ENCODE assay signal across 9 cellular contexts in the genomic region with DNA sequence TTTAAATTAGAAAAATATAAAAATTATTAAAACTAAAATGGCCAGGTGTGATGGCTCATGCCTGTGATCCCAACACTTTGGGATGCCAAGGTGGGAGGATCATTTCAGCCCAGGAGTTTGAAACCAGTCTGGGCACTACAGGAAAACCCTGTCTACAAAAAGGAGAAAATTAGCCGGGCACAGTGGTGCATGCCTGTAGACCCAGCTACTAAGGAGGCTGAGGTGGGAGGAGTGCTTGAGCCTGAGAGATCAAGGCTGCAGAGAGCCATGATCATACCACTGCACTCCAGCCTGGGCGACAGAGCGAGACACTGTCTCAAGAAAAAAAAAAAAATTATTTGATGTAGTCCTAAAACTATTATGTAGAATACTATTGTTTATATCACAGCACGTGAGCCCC. TPM values are rescaled to one million over a fixed set of nuclear protein-coding genes. Genes with fewer than 3 reads are reported as not detected.
DNase-seq lines count a peak whose midpoint lies in the region; ATAC-seq, FAIRE-seq and TF ChIP-seq lines count a peak whose summit lies in the region.
"Not testable (repeated sequence)": the region's sequence is repeated elsewhere in the genome, so short reads cannot be mapped to it uniquely, and the experiment has no call there.
"Had no signal": no experiment of that assay in that cellular context is flagged by ENCODE, and none has a peak within 500 bp of the region (broad histone marks: within the 10 kb centered on the region; RNA-seq: fewer than 3 reads in every experiment).

No MANE protein-coding gene starts in this region.

- H3K27ac ChIP-seq in H9 (ENCODE audit: insufficient read length, low read depth, low read length); endodermal cell (ENCODE audit: low read depth, low read length); kidney (ENCODE audit: low read depth in 2 of 2, low read length in 2 of 2): not testable (repeated sequence)

- not testable (repeated sequence) for H2BK120ac ChIP-seq in H9 (ENCODE audit: low read depth, low read length, poor library complexity, severe bottlenecking)

- not testable (repeated sequence) for H3K4me3 Mint-ChIP-seq in H9; WTC11; endodermal cell; natural killer cell treated with Interleukin-12 subunit alpha and Interleukin-12 subunit beta and Interleukin-15 and Interleukin-18, amount 100 ng/mL, for 72 hours; type B pancreatic cell

- H4K20me1 ChIP-seq in H9 (ENCODE audit: control insufficient read depth, insufficient read depth, insufficient read length), result not testable (repeated sequence)

- H3K4ac ChIP-seq in H9 (ENCODE audit: low read depth, low read length), result not testable (repeated sequence)

- not testable (repeated sequence) for H4K5ac ChIP-seq in H9 (ENCODE audit: insufficient read length, low read depth, low read length)

- not testable (repeated sequence) for H4K8ac ChIP-seq in H9 (replicated peaks; ENCODE audit: insufficient read length, low read depth, low read length)

- DNase-seq in H9 (peak; percentile 10), WTC11 (ENCODE audit: low spot score) (peak; percentile 10), endodermal cell (peak; percentile 24), kidney (peak; percentile 50), type B pancreatic cell (ENCODE audit: extremely low spot score, unreplicated experiment) (peak; percentile 66)
- peak; percentile 48 for DNase-seq in activated CD8-positive, alpha-beta memory T cell treated with anti-CD3 and anti-CD28 coated beads, Interleukin-2, amount 50 U/mL, for 48 hours
- peak; percentile 56 for DNase-seq in natural killer cell treated with Interleukin-12 subunit alpha and Interleukin-12 subunit beta and Interleukin-15 and Interleukin-18, amount 100 ng/mL, for 72 hours (ENCODE audit: low spot score)

- not testable (repeated sequence) for H3K4me2 ChIP-seq in H9 (ENCODE audit: insufficient read depth, insufficient read length, low read length)

- not testable (repeated sequence) for H2BK15ac ChIP-seq in H9 (ENCODE audit: low read depth, low read length)

- FAIRE-seq in kidney (lab: Jason Lieb, UNC), result not testable (repeated sequence)

- H3K9me3 Mint-ChIP-seq in H9; WTC11; endodermal cell; natural killer cell treated with Interleukin-12 subunit alpha and Interleukin-12 subunit beta and Interleukin-15 and Interleukin-18, amount 100 ng/mL, for 72 hours; type B pancreatic cell: not testable (repeated sequence)

- H3K56ac ChIP-seq in H9 (ENCODE audit: insufficient read length, low read depth, low read length), result not testable (repeated sequence)

- not testable (repeated sequence) for ATAC-seq in WTC11; natural killer cell treated with Interleukin-12 subunit alpha and Interleukin-12 subunit beta and Interleukin-15 and Interleukin-18, amount 100 ng/mL, for 72 hours

- not testable (repeated sequence) for H3K36me3 Mint-ChIP-seq in H9 (ENCODE audit: insufficient read depth in 1 of 3, low read depth in 3 of 3); WTC11; endodermal cell (ENCODE audit: low read depth); natural killer cell treated with Interleukin-12 subunit alpha and Interleukin-12 subunit beta and Interleukin-15 and Interleukin-18, amount 100 ng/mL, for 72 hours; type B pancreatic cell

- not testable (repeated sequence) for H3K9ac ChIP-seq in H9 (ENCODE audit: extremely low read depth, insufficient read length, low read length); endodermal cell (ENCODE audit: extremely low read depth, low read length, poor library complexity, severe bottlenecking); kidney (ENCODE audit: low read length in 2 of 2)

- CTCF ChIA-PET in WTC11 (lab: Charles Lee), result interaction anchor here (1.0 to 5.9 kb wide), 3 partner anchors 11 to 15 kb away, joined by 3 to 56 read pairs (median 8); no protein-coding TSS in a partner anchor

- not testable (repeated sequence) for H2BK20ac ChIP-seq in H9 (ENCODE audit: low read depth, low read length, poor library complexity, severe bottlenecking)

- H2BK5ac ChIP-seq in H9 (ENCODE audit: insufficient read length, low read length), result not testable (repeated sequence)

- not testable (repeated sequence) for H3K79me1 ChIP-seq in H9 (ENCODE audit: insufficient read depth, low read depth, low read length, poor library complexity, severe bottlenecking)

- H3K4me3 ChIP-seq in endodermal cell (ENCODE audit: low read length); kidney (ENCODE audit: low read length in 2 of 2): not testable (repeated sequence)

- POLR2A ChIA-PET in WTC11 (lab: Charles Lee), result not testable (repeated sequence)

- H3K4me1 ChIP-seq in H9 (ENCODE audit: insufficient read depth, low read length); endodermal cell (ENCODE audit: control insufficient read depth, insufficient read depth, low read length): not testable (repeated sequence)
- H3K4me1 ChIP-seq in kidney (ENCODE audit: control insufficient read depth in 1 of 2, insufficient read depth in 1 of 2, low read depth in 1 of 2, low read length in 2 of 2), result peaks cover 7 to 13% of the 10 kb centered on the region in 2 donors

- peaks cover 31% of the 10 kb centered on the region for H3K36me3 ChIP-seq in endodermal cell (ENCODE audit: control insufficient read depth, insufficient read depth, low read length)
- H3K36me3 ChIP-seq in kidney (ENCODE audit: control insufficient read depth in 1 of 2, insufficient read depth in 2 of 2, low read length in 2 of 2), result peaks cover 22% of the 10 kb centered on the region in 2 donors

- H3K27me3 Mint-ChIP-seq in H9 (ENCODE audit: low read depth); WTC11 (ENCODE audit: low read depth); endodermal cell (ENCODE audit: insufficient read depth); natural killer cell treated with Interleukin-12 subunit alpha and Interleukin-12 subunit beta and Interleukin-15 and Interleukin-18, amount 100 ng/mL, for 72 hours; type B pancreatic cell: not testable (repeated sequence)

- not testable (repeated sequence) for H2AFZ ChIP-seq in H9 (ENCODE audit: low read length)

- intact Hi-C loops in kidney (cut with DNase I), result not testable (repeated sequence)

- not testable (repeated sequence) for H3T11ph ChIP-seq in H9 (ENCODE audit: low read length)

- H2AK5ac ChIP-seq in H9 (ENCODE audit: insufficient read length, low read length), result not testable (repeated sequence)

- H3K14ac ChIP-seq in H9 (ENCODE audit: insufficient read depth, low read length), result not testable (repeated sequence)

- not testable (repeated sequence) for TF ChIP-seq CTCF in H9 (conservative IDR thresholded peaks at IDR 0.05); WTC11 (IDR thresholded peaks at IDR 0.05); endodermal cell (conservative IDR thresholded peaks at IDR 0.05); kidney (IDR thresholded peaks at IDR 0.05; ENCODE audit: borderline replicate concordance, extremely low read depth, insufficient read depth); type B pancreatic cell (conservative IDR thresholded peaks at IDR 0.05)

- WGBS in H9 (ENCODE audit: extremely low coverage, insufficient read length, low lambda C conversion rate), result no CpG with 5 or more reads among the region's 4 CpGs
- 79 to 89% methylated on average over 4 of the region's 4 CpGs for WGBS in endodermal cell (ENCODE audit: insufficient coverage in 1 of 2, insufficient read length in 1 of 2), 2 experiments

- not testable (repeated sequence) for H4K91ac ChIP-seq in H9 (ENCODE audit: insufficient read length, low read depth, low read length)

- not testable (repeated sequence) for H2BK12ac ChIP-seq in H9 (ENCODE audit: insufficient read length, low read depth, low read length)

- not testable (repeated sequence) for H3K18ac ChIP-seq in H9 (ENCODE audit: insufficient read length, low read depth, low read length)

- H3K23ac ChIP-seq in H9 (ENCODE audit: insufficient read length, low read depth, low read length), result not testable (repeated sequence)

- not testable (repeated sequence) for H3K4me1 Mint-ChIP-seq in H9; WTC11; endodermal cell; natural killer cell treated with Interleukin-12 subunit alpha and Interleukin-12 subunit beta and Interleukin-15 and Interleukin-18, amount 100 ng/mL, for 72 hours (ENCODE audit: low read depth in 2 of 2); type B pancreatic cell (ENCODE audit: unreplicated experiment)

- H3K9me3 ChIP-seq in H9 (ENCODE audit: control insufficient read depth, low read depth, low read length); endodermal cell (ENCODE audit: control insufficient read depth, low read length); kidney (ENCODE audit: control insufficient read depth in 1 of 2, low read length in 2 of 2): not testable (repeated sequence)

- peaks cover 15% of the 10 kb centered on the region for H3K23me2 ChIP-seq in H9 (ENCODE audit: insufficient read length, low read depth, low read length, poor library complexity, severe bottlenecking)

- not testable (repeated sequence) for H3K27ac Mint-ChIP-seq in H9; WTC11; endodermal cell; natural killer cell treated with Interleukin-12 subunit alpha and Interleukin-12 subunit beta and Interleukin-15 and Interleukin-18, amount 100 ng/mL, for 72 hours; type B pancreatic cell

- not testable (repeated sequence) for H3K79me2 ChIP-seq in H9 (ENCODE audit: insufficient read depth, low read length)

- not testable (repeated sequence) for H3K27me3 ChIP-seq in H9 (ENCODE audit: insufficient read depth, low read length)
- peaks cover 22% of the 10 kb centered on the region for H3K27me3 ChIP-seq in endodermal cell (ENCODE audit: control insufficient read depth, insufficient read depth, low read length, poor library complexity, severe bottlenecking)

RNA-seq across cellular contexts. Expression of a gene that starts 3.6 kb away (rescaled TPM):
- 27.7 and 29.3 TPM in 2 replicates for total RNA-seq in H9 (2021)
- total RNA-seq in WTC11 (2021), result 17.5 to 18.3 TPM (median 17.9 TPM) in 3 replicates
- total RNA-seq in endodermal cell, result 10 to 100 TPM; 39.2 to 42.5 TPM
- polyA plus RNA-seq in endodermal cell (2013, experiment 1 of 2), result 37.2 TPM
- polyA plus RNA-seq in endodermal cell (2013, experiment 2 of 2), result 29.5 TPM
- total RNA-seq in kidney, result 56.3 TPM
- polyA plus RNA-seq in kidney (ENCODE audit: insufficient read depth, low read depth, low replicate concordance), result 8.0 TPM
- total RNA-seq in natural killer cell treated with Interleukin-12 subunit alpha and Interleukin-12 subunit beta and Interleukin-15 and Interleukin-18, amount 100 ng/mL, for 72 hours, result 10 to 100 TPM in 1 of 2 donors, 1 to 10 TPM in 1; 6.3 to 10.0 TPM
- 39.1 and 97.5 TPM in 2 replicates for total RNA-seq in type B pancreatic cell (ENCODE audit: low replicate concordance)

RNA-seq across cellular contexts. Expression of a gene that starts 57.0 kb away (rescaled TPM):
- total RNA-seq in H9 (2021) (1,874 and 2,051 TPM in 2 replicates), WTC11 (2021) (1,028 to 1,267 TPM (median 1,197 TPM) in 3 replicates), endodermal cell (1,000 to 10,000 TPM; 2,483 to 3,611 TPM), kidney (8,605 TPM), type B pancreatic cell (ENCODE audit: low replicate concordance) (2,993 and 3,564 TPM in 2 replicates)
- 11,872 TPM for polyA plus RNA-seq in endodermal cell (2013, experiment 1 of 2)
- polyA plus RNA-seq in endodermal cell (2013, experiment 2 of 2), result 14,577 TPM
- 26.8 TPM for polyA plus RNA-seq in kidney (ENCODE audit: insufficient read depth, low read depth, low replicate concordance)
- 1,000 to 10,000 TPM; 1,591 to 3,879 TPM for total RNA-seq in natural killer cell treated with Interleukin-12 subunit alpha and Interleukin-12 subunit beta and Interleukin-15 and Interleukin-18, amount 100 ng/mL, for 72 hours
- polyA plus RNA-seq: BJ, IgD-negative memory B cell had no signal

Comparison
In these comparisons a context has a peak if more than half of its experiments do, and no peak if none do; other contexts are left out.
1. DNase-seq: peak in every context shown above with its lines; median percentile 66 in type B pancreatic cell; 56 in natural killer cell treated with Interleukin-12 subunit alpha and Interleukin-12 subunit beta and Interleukin-15 and Interleukin-18, amount 100 ng/mL, for 72 hours; 50 in kidney; 48 in activated CD8-positive, alpha-beta memory T cell treated with anti-CD3 and anti-CD28 coated beads, Interleukin-2, amount 50 U/mL, for 48 hours; 24 in endodermal cell; 10 in H9; 10 in WTC11.